8 cellular contexts compared by ENCODE assay signal in genomic region chr7:83936056-83936703, GRCh38.
DNase-seq lines count a peak whose midpoint lies in the region; ATAC-seq and TF ChIP-seq lines count a peak whose summit lies in the region.

No MANE protein-coding gene starts in this region.

- no peaks in the 10 kb centered on the region for H3K27me3 Mint-ChIP-seq in activated T-cell treated with anti-CD3 and anti-CD28 coated beads, Interleukin-2, amount 50 U/mL, for 24 hours
- no peaks in the 10 kb centered on the region for H3K27me3 Mint-ChIP-seq in osteocyte (ENCODE audit: unreplicated experiment)
- H3K27me3 Mint-ChIP-seq in effector memory CD8-positive, alpha-beta T cell, result no peaks in the 10 kb centered on the region

- peak; percentile 74 for DNase-seq in ELR (ENCODE audit: low read depth)
- DNase-seq in HT1080 (ENCODE audit: low read depth), result peak; percentile 26
- peak; percentile 82 for DNase-seq in NOMO-1 treated with dmso at 0.1 percent for 144 hours (lab: John Stamatoyannopoulos, UW; ENCODE audit: unreplicated experiment)
- peak; percentile 34 for DNase-seq in activated T-cell treated with anti-CD3 and anti-CD28 coated beads, Interleukin-2, amount 50 U/mL, for 24 hours
- DNase-seq in foreskin melanocyte, result peak; percentile 70
- no peak for DNase-seq in osteocyte (ENCODE audit: extremely low spot score, unreplicated experiment)
- no peak for DNase-seq in effector memory CD8-positive, alpha-beta T cell

- peaks cover 2% of the 10 kb centered on the region for H3K4me1 Mint-ChIP-seq in activated T-cell treated with anti-CD3 and anti-CD28 coated beads, Interleukin-2, amount 50 U/mL, for 24 hours (ENCODE audit: low read depth)
- peaks cover 2% of the 10 kb centered on the region for H3K4me1 Mint-ChIP-seq in osteocyte (ENCODE audit: unreplicated experiment)
- no peaks in the 10 kb centered on the region for H3K4me1 Mint-ChIP-seq in effector memory CD8-positive, alpha-beta T cell (ENCODE audit: low read depth in 2 of 2)

- TF ChIP-seq CTCF in osteocyte (IDR thresholded peaks at IDR 0.05), result peak; percentile 95

- no peaks in the 10 kb centered on the region for H3K9me3 Mint-ChIP-seq in activated T-cell treated with anti-CD3 and anti-CD28 coated beads, Interleukin-2, amount 50 U/mL, for 24 hours
- H3K9me3 Mint-ChIP-seq in osteocyte (ENCODE audit: unreplicated experiment), result no peaks in the 10 kb centered on the region
- H3K9me3 Mint-ChIP-seq in effector memory CD8-positive, alpha-beta T cell, result peaks cover 3 to 10% of the 10 kb centered on the region in 2 donors

- H3K36me3 Mint-ChIP-seq in activated T-cell treated with anti-CD3 and anti-CD28 coated beads, Interleukin-2, amount 50 U/mL, for 24 hours (ENCODE audit: low read depth), result no peaks in the 10 kb centered on the region
- no peaks in the 10 kb centered on the region for H3K36me3 Mint-ChIP-seq in osteocyte (ENCODE audit: unreplicated experiment)
- H3K36me3 Mint-ChIP-seq in effector memory CD8-positive, alpha-beta T cell (ENCODE audit: insufficient read depth), result no peaks in the 10 kb centered on the region

- no peak overlapping the region for H3K4me3 Mint-ChIP-seq in activated T-cell treated with anti-CD3 and anti-CD28 coated beads, Interleukin-2, amount 50 U/mL, for 24 hours
- H3K4me3 Mint-ChIP-seq in osteocyte (ENCODE audit: unreplicated experiment), result no peak overlapping the region
- no peak overlapping the region for H3K4me3 Mint-ChIP-seq in effector memory CD8-positive, alpha-beta T cell

- peak; percentile 80 for ATAC-seq in GM21526 (IDR thresholded peaks at IDR 0.05; ENCODE audit: low FRiP score, unreplicated experiment)
- no peak for ATAC-seq in effector memory CD8-positive, alpha-beta T cell (replicated peaks)

- H3K27ac Mint-ChIP-seq in activated T-cell treated with anti-CD3 and anti-CD28 coated beads, Interleukin-2, amount 50 U/mL, for 24 hours, result no peak overlapping the region
- H3K27ac Mint-ChIP-seq in osteocyte (ENCODE audit: unreplicated experiment), result no peak overlapping the region
- no peak overlapping the region for H3K27ac Mint-ChIP-seq in effector memory CD8-positive, alpha-beta T cell

Comparison
In these comparisons a context has a peak if more than half of its experiments do, and no peak if none do; other contexts are left out.
1. DNase-seq: peak in ELR (single experiment), HT1080 (single experiment), NOMO-1 treated with dmso at 0.1 percent for 144 hours (single experiment), activated T-cell treated with anti-CD3 and anti-CD28 coated beads, Interleukin-2, amount 50 U/mL, for 24 hours (single experiment) and foreskin melanocyte (single experiment); none in osteocyte (single experiment) and effector memory CD8-positive, alpha-beta T cell (0 of 3).